12 cellular contexts compared by ENCODE assay signal in the genomic region with DNA sequence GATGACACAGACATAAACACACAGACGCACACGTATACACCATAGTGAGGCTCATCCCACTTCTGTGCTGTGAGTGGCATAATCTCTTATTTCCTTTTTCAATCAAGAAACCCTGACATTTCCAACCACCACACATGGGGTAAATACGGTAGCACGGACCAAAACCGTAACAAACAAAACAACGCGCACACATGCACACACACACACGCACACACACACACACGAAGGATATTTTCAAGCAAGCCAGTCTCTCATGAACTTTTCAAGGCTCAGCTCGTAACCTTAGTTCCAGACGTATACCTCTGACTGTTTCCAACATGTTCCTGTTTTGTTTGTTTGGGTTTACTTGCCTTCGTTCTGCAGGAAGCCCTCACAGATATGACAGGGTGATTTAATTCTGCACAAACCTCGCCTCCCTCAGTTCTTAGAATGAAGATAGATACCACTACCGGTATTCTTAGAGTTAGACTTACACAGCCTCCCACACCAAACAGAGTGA.
A peak's percentile ranks its signal among the peaks of the same experiment; 100 is the strongest.
DNase-seq lines count a peak whose midpoint lies in the region; ATAC-seq and TF ChIP-seq lines count a peak whose summit lies in the region.
"Had no signal": no experiment of that assay in that cellular context is flagged by ENCODE, and none has a peak within 500 bp of the region (broad histone marks: within the 10 kb centered on the region; RNA-seq: fewer than 3 reads in every experiment).

No MANE protein-coding gene starts in this region.

- WGBS in thymus = 15% methylated on average over 14 of the region's 14 CpGs

- TF ChIP-seq CTCF in right atrium auricular region (IDR thresholded peaks at IDR 0.05) = no peak
- TF ChIP-seq CTCF in Peyer's patch (IDR thresholded peaks at IDR 0.05) = no peak
- TF ChIP-seq CTCF in coronary artery (IDR thresholded peaks at IDR 0.05) = no peak
- no peak for TF ChIP-seq CTCF in CD14-positive monocyte (IDR thresholded peaks at IDR 0.05)

- H3K9me3 ChIP-seq in right atrium auricular region = no peaks in the 10 kb centered on the region
- no peaks in the 10 kb centered on the region for H3K9me3 ChIP-seq in Peyer's patch
- H3K9me3 ChIP-seq in thymus (ENCODE audit: control insufficient read depth) = no peaks in the 10 kb centered on the region
- H3K9me3 ChIP-seq: SK-N-SH had no signal

- H3K4me1 Mint-ChIP-seq in CD14-positive monocyte = peaks cover 2% of the 10 kb centered on the region

- H3K27me3 Mint-ChIP-seq in CD14-positive monocyte (ENCODE audit: low read depth in 3 of 3) = no peaks in the 10 kb centered on the region

- DNase-seq in left cardiac atrium (no peak), right atrium auricular region (ENCODE audit: low spot score) (no peak), Peyer's patch (no peak), coronary artery (ENCODE audit: low spot score) (no peak), CD14-positive monocyte (ENCODE audit: low spot score) (no peak), germinal center (ENCODE audit: low spot score) (no peak)
- DNase-seq: foreskin fibroblast, NCI-H1105 treated with DMSO at 0.1 percent for 48 hours, SK-N-SH had no signal

- no peak overlapping the region for H3K4me3 Mint-ChIP-seq in CD14-positive monocyte
- H3K4me3 Mint-ChIP-seq: neural crest cell had no signal

- H3K4me3 ChIP-seq in right atrium auricular region (no peak overlapping the region), Peyer's patch (peak overlapping the region in 3 of 4 donors; percentile 7 to 34 (median 8)), coronary artery (peak overlapping the region; percentile 9), thymus (ENCODE audit: low read length) (peak overlapping the region; percentile 1)

- ATAC-seq in left cardiac atrium (peak; percentile 38 to 60), GM19395 (IDR thresholded peaks at IDR 0.05; ENCODE audit: unreplicated experiment) (no peak)

- H3K27me3 ChIP-seq in right atrium auricular region (no peaks in the 10 kb centered on the region), Peyer's patch (no peaks in the 10 kb centered on the region), thymus (ENCODE audit: control insufficient read depth, insufficient read depth) (no peaks in the 10 kb centered on the region)

- no peaks in the 10 kb centered on the region for H3K36me3 Mint-ChIP-seq in CD14-positive monocyte

- H3K27ac ChIP-seq in right atrium auricular region (no peak overlapping the region), Peyer's patch (peak overlapping the region in 2 of 4 donors; percentile 18 to 45), coronary artery (no peak overlapping the region), thymus (ENCODE audit: low read depth) (peak overlapping the region; percentile 70)

- H3K36me3 ChIP-seq in right atrium auricular region (no peaks in the 10 kb centered on the region), Peyer's patch (no peaks in the 10 kb centered on the region), thymus (ENCODE audit: control insufficient read depth, insufficient read depth) (peaks cover 3% of the 10 kb centered on the region)

- peak in 1 of 2 donors; percentile 18 for TF ChIP-seq POLR2A in Peyer's patch (IDR thresholded peaks at IDR 0.05)

- peaks cover 0 to 8% of the 10 kb centered on the region in 2 donors for H3K4me1 ChIP-seq in right atrium auricular region
- H3K4me1 ChIP-seq in Peyer's patch = peaks cover 0 to 13% (median 4%) of the 10 kb centered on the region in 4 donors
- H3K4me1 ChIP-seq in thymus (ENCODE audit: control insufficient read depth, insufficient read depth, low read length) = peaks cover 15% of the 10 kb centered on the region

- intact Hi-C loops in left cardiac atrium (cut with DNase I) = no loop called here
- intact Hi-C loops in CD14-positive monocyte (cut with micrococcal nuclease) = no loop called here

- H3K9me3 Mint-ChIP-seq in CD14-positive monocyte = no peaks in the 10 kb centered on the region
- H3K9me3 Mint-ChIP-seq: neural crest cell had no signal

- H3K27ac Mint-ChIP-seq in CD14-positive monocyte = no peak overlapping the region

Comparison
In these comparisons a context has a peak if more than half of its experiments do, and no peak if none do; other contexts are left out.
1. H3K4me3 ChIP-seq: peak in Peyer's patch (3 of 4), coronary artery (single experiment) and thymus (single experiment); none in right atrium auricular region (0 of 2).